Comparison of ENCODE assay signal across 1 cellular context in genomic region chr10:126226988-126227761, GRCh38.
TF ChIP-seq lines count a peak whose summit lies in the region.

No MANE protein-coding gene starts in this region.

TF ChIP-seq in H1, 55 proteins besides CTCF, POLR2A, EP300 and RAD21:
- TF ChIP-seq HDAC6 (IDR thresholded peaks at IDR 0.05; ENCODE audit: low read depth, low read length), result no peak
- TF ChIP-seq SAP30 (IDR thresholded peaks at IDR 0.05; ENCODE audit: insufficient read depth, insufficient replicate concordance, low read length), result no peak
- TF ChIP-seq EZH2 (IDR thresholded peaks at IDR 0.05; ENCODE audit: low read depth, low read length, severe bottlenecking), result no peak
- no peak for TF ChIP-seq CHD1 (IDR thresholded peaks at IDR 0.05; ENCODE audit: low read depth, low read length)
- no peak for TF ChIP-seq MAFK (IDR thresholded peaks at IDR 0.05; ENCODE audit: low read depth, low read length)
- TF ChIP-seq ASH2L (IDR thresholded peaks at IDR 0.05; ENCODE audit: low read length), result no peak
- TF ChIP-seq KDM4A (IDR thresholded peaks at IDR 0.05; ENCODE audit: low read depth, low read length, severe bottlenecking), result no peak
- TF ChIP-seq BCL11A (IDR thresholded peaks at IDR 0.05; ENCODE audit: low read depth in 2 of 2, low read length in 2 of 2), result no peak
- no peak for TF ChIP-seq TEAD4 (IDR thresholded peaks at IDR 0.05; ENCODE audit: low read depth, low read length)
- no peak for TF ChIP-seq RXRA (IDR thresholded peaks at IDR 0.05; ENCODE audit: insufficient read depth, low read depth, low read length)
- TF ChIP-seq CTBP2 (IDR thresholded peaks at IDR 0.05; ENCODE audit: borderline replicate concordance, insufficient read depth, insufficient read length, low read length), result no peak
- TF ChIP-seq YY1 (IDR thresholded peaks at IDR 0.05; ENCODE audit: low read depth, low read length), result no peak
- no peak for TF ChIP-seq GABPA (IDR thresholded peaks at IDR 0.05; ENCODE audit: borderline replicate concordance, insufficient read depth, low read length)
- TF ChIP-seq NANOG (IDR thresholded peaks at IDR 0.05; ENCODE audit: insufficient read depth, low read depth, low read length, poor library complexity, severe bottlenecking), result no peak
- no peak for TF ChIP-seq SP4 (IDR thresholded peaks at IDR 0.05; ENCODE audit: low read length)
